Comparison of ENCODE assay signal across 29 cellular contexts in the genomic region with DNA sequence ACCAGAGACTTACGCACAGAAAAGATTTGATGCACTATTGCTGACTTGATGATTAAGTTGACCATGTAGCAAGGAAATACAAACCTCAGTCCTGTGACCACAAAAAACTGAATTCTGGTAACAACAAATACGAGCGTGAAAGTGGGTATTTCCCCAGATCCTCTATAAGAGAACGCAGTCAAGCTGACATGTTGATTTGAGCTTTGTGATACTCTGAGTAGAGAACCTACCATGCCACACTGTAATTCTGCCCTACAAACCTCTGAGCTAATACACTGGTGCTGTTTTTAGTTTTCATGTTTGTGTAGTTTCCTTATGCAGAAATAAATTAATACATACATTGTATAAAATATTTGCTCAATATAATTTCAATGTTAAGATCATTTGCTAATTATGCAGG.
"Had no signal": no experiment of that assay in that cellular context is flagged by ENCODE, and none has a peak within 500 bp of the region (broad histone marks: within the 10 kb centered on the region; RNA-seq: fewer than 3 reads in every experiment).

No MANE protein-coding gene starts in this region.

- ATAC-seq: naive thymus-derived CD4-positive, alpha-beta T cell; natural killer cell; psoas muscle; right cardiac atrium; right lobe of liver; stimulated activated effector memory CD8-positive, alpha-beta T cell treated with anti-CD3 and anti-CD28 coated beads, Interleukin-12 subunit alpha, Interleukin-12 subunit beta, amount 100 ng/mL, for 72 hours; stimulated activated naive B cell treated with anti-CD40 and anti-IgM and Interleukin-4, amounts not matched to agents 10 μg/mL and 1 μg/mL and 100 μg/mL, for 72 hours; upper lobe of right lung had no signal

- H3K4me3 ChIP-seq: ovary, psoas muscle, right lobe of liver, sigmoid colon, stomach, thoracic aorta, thyroid gland, tibial nerve, upper lobe of right lung, uterus had no signal

- H3K4me3 Mint-ChIP-seq: naive thymus-derived CD4-positive, alpha-beta T cell; natural killer cell; nephron; stimulated activated effector memory CD8-positive, alpha-beta T cell treated with anti-CD3 and anti-CD28 coated beads, Interleukin-12 subunit alpha, Interleukin-12 subunit beta, amount 100 ng/mL, for 72 hours; stimulated activated naive B cell treated with anti-CD40 and anti-IgM and Interleukin-4, amounts not matched to agents 10 μg/mL and 1 μg/mL and 100 μg/mL, for 72 hours; stimulated activated naive CD8-positive, alpha-beta T cell treated with anti-CD3 and anti-CD28 coated beads, Interleukin-15, Interleukin-2, amounts not matched to agents 100 ng/mL and 50 ng/mL, for 24 hours had no signal

- DNase-seq: naive thymus-derived CD4-positive, alpha-beta T cell; natural killer cell; nucleus accumbens; ovary; posterior cingulate gyrus; psoas muscle; right cardiac atrium; right lobe of liver; sigmoid colon; small intestine; stimulated activated CD4-positive, alpha-beta T cell treated with anti-CD3 and anti-CD28 coated beads, Interleukin-15, amount 100 ng/mL, for 24 hours; stimulated activated CD4-positive, alpha-beta T cell treated with anti-CD3 and anti-CD28 coated beads, Interleukin-2, amount 100 ng/mL, for 24 hours; stimulated activated CD4-positive, alpha-beta T cell treated with anti-CD3 and anti-CD28 coated beads, Interleukin-2, amount 100 ng/mL, for 48 hours; stimulated activated CD4-positive, alpha-beta T cell treated with anti-CD3 and anti-CD28 coated beads, Interleukin-4, amount 100 ng/mL, for 24 hours; stimulated activated naive B cell treated with anti-CD40 and anti-IgM and Interleukin-4, amounts not matched to agents 10 μg/mL and 1 μg/mL and 100 μg/mL, for 72 hours; stimulated activated naive CD4-positive, alpha-beta T cell treated with Interleukin-2 at 50 U/mL for 16 hours; stomach; thyroid gland; trophoblast cell; upper lobe of right lung; uterus had no signal

- H3K27me3 ChIP-seq: neutrophil, ovary, right lobe of liver, sigmoid colon, stomach, thyroid gland, tibial nerve, upper lobe of right lung, uterus had no signal

- H3K36me3 ChIP-seq: neutrophil, ovary, right lobe of liver, sigmoid colon, stomach, thoracic aorta, thyroid gland, tibial nerve, upper lobe of right lung, uterus had no signal

- H3K9me3 Mint-ChIP-seq: nephron had no signal

- H3K27ac Mint-ChIP-seq: naive thymus-derived CD4-positive, alpha-beta T cell; natural killer cell; nephron; progenitor cell of endocrine pancreas; stimulated activated effector memory CD8-positive, alpha-beta T cell treated with anti-CD3 and anti-CD28 coated beads, Interleukin-12 subunit alpha, Interleukin-12 subunit beta, amount 100 ng/mL, for 72 hours; stimulated activated naive B cell treated with anti-CD40 and anti-IgM and Interleukin-4, amounts not matched to agents 10 μg/mL and 1 μg/mL and 100 μg/mL, for 72 hours; stimulated activated naive CD8-positive, alpha-beta T cell treated with anti-CD3 and anti-CD28 coated beads, Interleukin-15, Interleukin-2, amounts not matched to agents 100 ng/mL and 50 ng/mL, for 24 hours had no signal

- H3K4me1 Mint-ChIP-seq: naive thymus-derived CD4-positive, alpha-beta T cell; natural killer cell; nephron; stimulated activated effector memory CD8-positive, alpha-beta T cell treated with anti-CD3 and anti-CD28 coated beads, Interleukin-12 subunit alpha, Interleukin-12 subunit beta, amount 100 ng/mL, for 72 hours; stimulated activated naive B cell treated with anti-CD40 and anti-IgM and Interleukin-4, amounts not matched to agents 10 μg/mL and 1 μg/mL and 100 μg/mL, for 72 hours had no signal

- H2AFZ ChIP-seq: parathyroid adenoma had no signal

- H3K27me3 Mint-ChIP-seq: naive thymus-derived CD4-positive, alpha-beta T cell; progenitor cell of endocrine pancreas; stimulated activated naive B cell treated with anti-CD40 and anti-IgM and Interleukin-4, amounts not matched to agents 10 μg/mL and 1 μg/mL and 100 μg/mL, for 72 hours; stimulated activated naive CD8-positive, alpha-beta T cell treated with anti-CD3 and anti-CD28 coated beads, Interleukin-15, Interleukin-2, amounts not matched to agents 100 ng/mL and 50 ng/mL, for 24 hours had no signal

- H3K4me1 ChIP-seq: parathyroid adenoma, psoas muscle, right lobe of liver, sigmoid colon, stomach, thyroid gland, tibial nerve, upper lobe of right lung, uterus had no signal

- H3K79me2 ChIP-seq: parathyroid adenoma had no signal

- H3K36me3 Mint-ChIP-seq: naive thymus-derived CD4-positive, alpha-beta T cell; stimulated activated effector memory CD8-positive, alpha-beta T cell treated with anti-CD3 and anti-CD28 coated beads, Interleukin-12 subunit alpha, Interleukin-12 subunit beta, amount 100 ng/mL, for 72 hours; stimulated activated naive B cell treated with anti-CD40 and anti-IgM and Interleukin-4, amounts not matched to agents 10 μg/mL and 1 μg/mL and 100 μg/mL, for 72 hours had no signal

- H3K9ac ChIP-seq: parathyroid adenoma had no signal

- H3K27ac ChIP-seq: neutrophil, ovary, parathyroid adenoma, psoas muscle, right lobe of liver, sigmoid colon, stomach, thoracic aorta, thyroid gland, tibial nerve, upper lobe of right lung, uterus had no signal

- H3K9me3 ChIP-seq: neutrophil, ovary, psoas muscle, right lobe of liver, sigmoid colon, stomach, thoracic aorta, thyroid gland, tibial nerve, upper lobe of right lung, uterus had no signal
